In genomic region chrX:118207831-118208453, GRCh38 we compare ENCODE assay signal across 22 cellular contexts.
A peak's percentile ranks its signal among the peaks of the same experiment; 100 is the strongest.
DNase-seq lines count a peak whose midpoint lies in the region; ATAC-seq, FAIRE-seq and TF ChIP-seq lines count a peak whose summit lies in the region.
"Had no signal": no experiment of that assay in that cellular context is flagged by ENCODE, and none has a peak within 500 bp of the region (broad histone marks: within the 10 kb centered on the region; RNA-seq: fewer than 3 reads in every experiment).

No MANE protein-coding gene starts in this region.

- peak; percentile 73 for FAIRE-seq in GM12891 (lab: Jason Lieb, UNC)

- H3K9me3 ChIP-seq in hepatocyte (ENCODE audit: low read depth): no peaks in the 10 kb centered on the region
- H3K9me3 ChIP-seq: breast epithelium, testis had no signal

- no peak overlapping the region for H3K4me3 ChIP-seq in hepatocyte
- H3K4me3 ChIP-seq: breast epithelium, testis had no signal

- H4K20me1 ChIP-seq in hepatocyte (ENCODE audit: insufficient read depth, poor library complexity, severe bottlenecking): no peaks in the 10 kb centered on the region

- no peaks in the 10 kb centered on the region for H3K79me2 ChIP-seq in hepatocyte

- no peaks in the 10 kb centered on the region for H3K4me1 ChIP-seq in hepatocyte (ENCODE audit: insufficient read depth)
- H3K4me1 ChIP-seq: breast epithelium, testis had no signal

- ATAC-seq in left colon (peak; percentile 66), GM18511 (IDR thresholded peaks at IDR 0.05; ENCODE audit: unreplicated experiment) (no peak)
- ATAC-seq: activated T-helper 17 cell treated with anti-CD3 and anti-CD28 coated beads, Interleukin-2, amount 50 U/mL, for 72 hours; Right ventricle myocardium inferior; stimulated activated naive CD8-positive, alpha-beta T cell treated with anti-CD3 and anti-CD28 coated beads, Interleukin-15, Interleukin-2, amounts not matched to agents 100 U/mL and 50 U/mL, for 24 hours had no signal

- H3K4me2 ChIP-seq in hepatocyte: no peak overlapping the region

- no peak overlapping the region for H2AFZ ChIP-seq in hepatocyte

- intact Hi-C loops in left colon (cut with DNase I, micrococcal nuclease): no loop called here

- no peaks in the 10 kb centered on the region for H3K9me2 ChIP-seq in hepatocyte (replicated peaks; ENCODE audit: insufficient read depth)

- no peak for TF ChIP-seq POLR2A in GM12891 (IDR thresholded peaks at IDR 0.05; ENCODE audit: low read depth, low read length)

- DNase-seq in DMS153 (lab: John Stamatoyannopoulos, UW) (peak; percentile 20), GM12891 (ENCODE audit: insufficient read length, low spot score) (no peak), NCI-H69 (lab: John Stamatoyannopoulos, UW) (peak; percentile 67), left colon (no peak), hepatocyte (ENCODE audit: low spot score) (no peak), NCI-H2227 treated with DMSO at 0.1 percent for 48 hours (lab: John Stamatoyannopoulos, UW) (no peak), AG08396 (ENCODE audit: low spot score) (no peak)
- DNase-seq: activated CD4-positive, alpha-beta memory T cell treated with anti-CD3 and anti-CD28 coated beads, Interleukin-2, amount 10 ng/mL, durations not matched to agents 7 days and 5 days; activated CD4-positive, alpha-beta T cell treated with anti-CD3 and anti-CD28 coated beads for 1 hour; amygdala; effector CD4-positive, alpha-beta T cell; hippocampal formation; IMR-90; NCI-H2171; NCI-H524 treated with DMSO at 0.1 percent for 48 hours; stimulated activated naive CD8-positive, alpha-beta T cell treated with anti-CD3 and anti-CD28 coated beads, Interleukin-15, Interleukin-2, amounts not matched to agents 100 U/mL and 50 U/mL, for 24 hours; testis had no signal

- H3K27ac ChIP-seq in hepatocyte: no peak overlapping the region
- H3K27ac ChIP-seq: breast epithelium, epithelial cell of prostate, testis had no signal

- no peaks in the 10 kb centered on the region for H3K36me3 ChIP-seq in hepatocyte (replicated peaks; ENCODE audit: insufficient read depth, low read depth)
- H3K36me3 ChIP-seq: breast epithelium had no signal

- H3K27me3 ChIP-seq in hepatocyte: no peaks in the 10 kb centered on the region
- H3K27me3 ChIP-seq: testis had no signal

- 74% methylated on average over 3 of the region's 3 CpGs for WGBS in hepatocyte (ENCODE audit: low lambda C conversion rate, missing lambda C conversion rate)

- no peak for TF ChIP-seq CTCF in hepatocyte (IDR thresholded peaks at IDR 0.05; ENCODE audit: poor library complexity)

TF ChIP-seq in GM12891, 5 proteins besides CTCF, POLR2A, EP300 and RAD21:
- TF ChIP-seq SPI1 (IDR thresholded peaks at IDR 0.05; ENCODE audit: low read depth, low read length) (no peak), POU2F2 (IDR thresholded peaks at IDR 0.05; ENCODE audit: low read depth, low read length) (no peak), POLR2AphosphoS5 (IDR thresholded peaks at IDR 0.05; ENCODE audit: low read depth, low read length) (no peak), TAF1 (IDR thresholded peaks at IDR 0.05; ENCODE audit: low read depth, low read length) (no peak), PAX5 (IDR thresholded peaks at IDR 0.05; ENCODE audit: insufficient read depth, low read length, severe bottlenecking) (no peak)

Comparison
In these comparisons a context has a peak if more than half of its experiments do, and no peak if none do; other contexts are left out.
1. DNase-seq: peak in DMS153 (single experiment) and NCI-H69 (single experiment); none in GM12891 (single experiment), left colon (0 of 2), hepatocyte (single experiment), NCI-H2227 treated with DMSO at 0.1 percent for 48 hours (single experiment) and AG08396 (single experiment).